In the genomic region with DNA sequence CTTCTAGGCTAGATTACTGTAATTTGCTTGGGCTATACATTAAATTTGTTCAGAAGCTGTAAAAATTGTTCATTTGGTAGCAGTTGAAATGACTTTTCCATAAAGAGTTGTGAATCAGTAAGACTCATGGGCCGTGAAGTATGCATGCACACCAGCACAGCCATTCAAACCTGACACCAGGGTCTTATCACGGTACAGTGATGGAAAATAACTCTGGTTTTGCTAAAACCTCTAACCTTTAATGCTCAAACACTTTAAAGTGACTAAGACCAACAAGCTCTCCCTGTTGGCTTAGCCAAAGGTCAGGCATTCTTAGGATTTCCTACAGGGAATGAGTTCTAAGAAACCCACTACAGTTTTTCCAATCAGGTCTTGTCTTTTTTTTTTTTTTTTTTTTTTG, we compare ENCODE assay signal across 23 cellular contexts. TPM values are rescaled to one million over a fixed set of nuclear protein-coding genes. Genes with fewer than 3 reads are reported as not detected.
A peak's percentile ranks its signal among the peaks of the same experiment; 100 is the strongest.
DNase-seq lines count a peak whose midpoint lies in the region; ATAC-seq lines count a peak whose summit lies in the region.
"Had no signal": no experiment of that assay in that cellular context is flagged by ENCODE, and none has a peak within 500 bp of the region (broad histone marks: within the 10 kb centered on the region; RNA-seq: fewer than 3 reads in every experiment).

No MANE protein-coding gene starts in this region.

- no peak overlapping the region for H4K91ac ChIP-seq in mesenchymal stem cell (ENCODE audit: low read length)

- H3K18ac ChIP-seq in mesenchymal stem cell (ENCODE audit: low read depth in 1 of 2, low read length in 2 of 2) = no peak overlapping the region

- H3K4me2 ChIP-seq in mesenchymal stem cell (ENCODE audit: low read length, poor library complexity, severe bottlenecking) = no peak overlapping the region
- H3K4me2 ChIP-seq: BLaER1 had no signal

- H2BK12ac ChIP-seq in mesenchymal stem cell (ENCODE audit: low read length in 2 of 2) = no peak overlapping the region

- H3K9ac ChIP-seq in mesenchymal stem cell (ENCODE audit: low read length) = no peak overlapping the region
- H3K9ac ChIP-seq: BLaER1 had no signal

- no peak overlapping the region for H2AFZ ChIP-seq in mesenchymal stem cell (ENCODE audit: low read depth, low read length)

- no peak overlapping the region for H3K4ac ChIP-seq in mesenchymal stem cell (ENCODE audit: low read depth in 1 of 2, low read length in 2 of 2)

- peaks cover 20% of the 10 kb centered on the region for H3K4me1 ChIP-seq in mesenchymal stem cell (ENCODE audit: control insufficient read depth, insufficient read depth, low read depth, low read length)

- H3K36me3 Mint-ChIP-seq in activated T-helper 17 cell treated with anti-CD3 and anti-CD28 coated beads, Interleukin-2, amount 50 U/mL, for 72 hours (ENCODE audit: low read depth) = peaks cover 60% of the 10 kb centered on the region

- H2AK5ac ChIP-seq in mesenchymal stem cell (ENCODE audit: low read length, severe bottlenecking) = no peak overlapping the region

- peak; percentile 89 for ATAC-seq in stimulated activated naive CD8-positive, alpha-beta T cell treated with anti-CD3 and anti-CD28 coated beads, Interleukin-15, Interleukin-2, amounts not matched to agents 100 U/mL and 50 U/mL, for 24 hours
- no peak for ATAC-seq in stimulated activated naive CD8-positive, alpha-beta T cell treated with anti-CD3 and anti-CD28 coated beads, Interleukin-15, amount 100 ng/mL, for 72 hours
- peak; percentile 59 for ATAC-seq in activated T-helper 17 cell treated with anti-CD3 and anti-CD28 coated beads, Interleukin-2, amount 50 U/mL, for 72 hours (replicated peaks)
- ATAC-seq in HG03457 (IDR thresholded peaks at IDR 0.05; ENCODE audit: unreplicated experiment) = no peak
- ATAC-seq: K562 had no signal

- H2BK15ac ChIP-seq in mesenchymal stem cell (ENCODE audit: low read depth, poor library complexity, severe bottlenecking) = no peak overlapping the region

- DNase-seq in stimulated activated naive CD8-positive, alpha-beta T cell treated with anti-CD3 and anti-CD28 coated beads, Interleukin-15, Interleukin-2, amounts not matched to agents 100 U/mL and 50 U/mL, for 24 hours = peak; percentile 19
- no peak for DNase-seq in stimulated activated naive CD8-positive, alpha-beta T cell treated with anti-CD3 and anti-CD28 coated beads, Interleukin-15, amount 100 ng/mL, for 72 hours
- DNase-seq in mesenchymal stem cell (peak; percentile 34), amniotic stem cell (lab: John Stamatoyannopoulos, UW) (no peak)
- no peak for DNase-seq in stimulated activated CD4-positive, alpha-beta T cell treated with anti-CD3 and anti-CD28 coated beads, Interleukin-4, amount 100 ng/mL, for 24 hours
- DNase-seq: ACHN; CD4-positive, alpha-beta T cell; COR-L47; DMS79; H7; HFFc6; NCI-H1092 treated with DMSO at 0.1 percent for 48 hours; NCI-H1436 treated with DMSO at 0.1 percent for 48 hours; NCI-H1930; NCI-H345; NCI-H524; NCI-H774; NK-92 treated with Interleukin-12 subunit alpha and Interleukin-12 subunit beta, amount 100 ng/mL, for 24 hours; SIG-M5 had no signal

- no peaks in the 10 kb centered on the region for H3K27me3 Mint-ChIP-seq in stimulated activated naive CD8-positive, alpha-beta T cell treated with anti-CD3 and anti-CD28 coated beads, Interleukin-15, amount 100 ng/mL, for 72 hours
- H3K27me3 Mint-ChIP-seq in activated T-helper 17 cell treated with anti-CD3 and anti-CD28 coated beads, Interleukin-2, amount 50 U/mL, for 72 hours = no peaks in the 10 kb centered on the region
- H3K27me3 Mint-ChIP-seq: CD4-positive, alpha-beta T cell had no signal

- no peaks in the 10 kb centered on the region for H3K27me3 ChIP-seq in mesenchymal stem cell (ENCODE audit: control insufficient read depth in 1 of 2, insufficient read depth in 1 of 2, low read length in 2 of 2)
- H3K27me3 ChIP-seq: BLaER1 had no signal

- no peak overlapping the region for H3K23ac ChIP-seq in mesenchymal stem cell (ENCODE audit: low read length in 2 of 2)

- WGBS in mesenchymal stem cell = 83% methylated on average over 2 of the region's 2 CpGs

- no peak overlapping the region for H3K4me3 Mint-ChIP-seq in stimulated activated naive CD8-positive, alpha-beta T cell treated with anti-CD3 and anti-CD28 coated beads, Interleukin-15, amount 100 ng/mL, for 72 hours
- no peak overlapping the region for H3K4me3 Mint-ChIP-seq in activated T-helper 17 cell treated with anti-CD3 and anti-CD28 coated beads, Interleukin-2, amount 50 U/mL, for 72 hours
- H3K4me3 Mint-ChIP-seq: CD4-positive, alpha-beta T cell; HFFc6 had no signal

- no peak overlapping the region for H3K14ac ChIP-seq in mesenchymal stem cell (ENCODE audit: low read length in 2 of 2)

- H3K27ac ChIP-seq in mesenchymal stem cell (ENCODE audit: low read length, poor library complexity, severe bottlenecking) = peak overlapping the region; percentile 57
- H3K27ac ChIP-seq: BLaER1 had no signal

- no peak overlapping the region for H4K8ac ChIP-seq in mesenchymal stem cell (ENCODE audit: low read length)

- H3K9me3 ChIP-seq in mesenchymal stem cell (ENCODE audit: control insufficient read depth, low read length) = no peaks in the 10 kb centered on the region
- H3K9me3 ChIP-seq: BLaER1 had no signal

- peaks cover 8 to 26% of the 10 kb centered on the region in 2 experiments for H3K36me3 ChIP-seq in mesenchymal stem cell (ENCODE audit: control insufficient read depth in 1 of 2, insufficient read depth in 2 of 2, low read depth in 1 of 2, low read length in 2 of 2)

- peaks cover 9% of the 10 kb centered on the region for H3K79me1 ChIP-seq in mesenchymal stem cell (replicated peaks; ENCODE audit: low read length, poor library complexity, severe bottlenecking)

- no peak overlapping the region for H3K4me3 ChIP-seq in mesenchymal stem cell (ENCODE audit: insufficient read depth in 1 of 2, low read depth in 1 of 2, low read length in 2 of 2)
- H3K4me3 ChIP-seq: BLaER1, K562 had no signal

- peaks cover 22% of the 10 kb centered on the region for H3K4me1 Mint-ChIP-seq in stimulated activated naive CD8-positive, alpha-beta T cell treated with anti-CD3 and anti-CD28 coated beads, Interleukin-15, amount 100 ng/mL, for 72 hours
- peaks cover 11% of the 10 kb centered on the region for H3K4me1 Mint-ChIP-seq in activated T-helper 17 cell treated with anti-CD3 and anti-CD28 coated beads, Interleukin-2, amount 50 U/mL, for 72 hours

- H2BK120ac ChIP-seq in mesenchymal stem cell (ENCODE audit: low read depth, low read length) = no peak overlapping the region

- no peak overlapping the region for H2BK5ac ChIP-seq in mesenchymal stem cell (ENCODE audit: low read depth, low read length, poor library complexity, severe bottlenecking)

- H3K9me3 Mint-ChIP-seq in stimulated activated naive CD8-positive, alpha-beta T cell treated with anti-CD3 and anti-CD28 coated beads, Interleukin-15, amount 100 ng/mL, for 72 hours = no peaks in the 10 kb centered on the region
- no peaks in the 10 kb centered on the region for H3K9me3 Mint-ChIP-seq in activated T-helper 17 cell treated with anti-CD3 and anti-CD28 coated beads, Interleukin-2, amount 50 U/mL, for 72 hours
- H3K9me3 Mint-ChIP-seq: CD4-positive, alpha-beta T cell; HFFc6 had no signal

- no peak overlapping the region for H3K27ac Mint-ChIP-seq in stimulated activated naive CD8-positive, alpha-beta T cell treated with anti-CD3 and anti-CD28 coated beads, Interleukin-15, amount 100 ng/mL, for 72 hours
- no peak overlapping the region for H3K27ac Mint-ChIP-seq in activated T-helper 17 cell treated with anti-CD3 and anti-CD28 coated beads, Interleukin-2, amount 50 U/mL, for 72 hours
- H3K27ac Mint-ChIP-seq: CD4-positive, alpha-beta T cell; HFFc6 had no signal

RNA-seq across cellular contexts. Expression of gene ARL3, which starts 11.5 kb away (rescaled TPM):
- 10 to 100 TPM; 14.3 to 14.7 TPM for total RNA-seq in activated T-helper 17 cell treated with anti-CD3 and anti-CD28 coated beads, Interleukin-2, amount 50 U/mL, for 72 hours
- 24.6 TPM for polyA plus RNA-seq in mesenchymal stem cell (2013, experiment 1 of 2)
- polyA plus RNA-seq in mesenchymal stem cell (2013, experiment 2 of 2) = 25.9 TPM

RNA-seq across cellular contexts. Expression of gene SFXN2, which starts 11.7 kb away (rescaled TPM):
- 10 to 100 TPM; 18.0 to 28.0 TPM for total RNA-seq in activated T-helper 17 cell treated with anti-CD3 and anti-CD28 coated beads, Interleukin-2, amount 50 U/mL, for 72 hours
- polyA plus RNA-seq in mesenchymal stem cell (2013, experiment 1 of 2) = 3.8 TPM
- polyA plus RNA-seq in mesenchymal stem cell (2013, experiment 2 of 2) = 3.7 TPM

RNA-seq across cellular contexts. Expression of gene WBP1L, which starts 41.0 kb away (rescaled TPM):
- total RNA-seq in activated T-helper 17 cell treated with anti-CD3 and anti-CD28 coated beads, Interleukin-2, amount 50 U/mL, for 72 hours = 10 to 100 TPM; 18.4 to 24.8 TPM
- polyA plus RNA-seq in mesenchymal stem cell (2013, experiment 1 of 2) = 59.1 TPM
- polyA plus RNA-seq in mesenchymal stem cell (2013, experiment 2 of 2) = 58.7 TPM

RNA-seq across cellular contexts. Expression of gene TRIM8, which starts 58.5 kb away (rescaled TPM):
- total RNA-seq in activated T-helper 17 cell treated with anti-CD3 and anti-CD28 coated beads, Interleukin-2, amount 50 U/mL, for 72 hours = 10 to 100 TPM; 60.0 to 73.9 TPM
- 113 TPM for polyA plus RNA-seq in mesenchymal stem cell (2013, experiment 1 of 2)
- 115 TPM for polyA plus RNA-seq in mesenchymal stem cell (2013, experiment 2 of 2)

Comparison
In these comparisons a context has a peak if more than half of its experiments do, and no peak if none do; other contexts are left out.
1. ATAC-seq: peak in stimulated activated naive CD8-positive, alpha-beta T cell treated with anti-CD3 and anti-CD28 coated beads, Interleukin-15, Interleukin-2, amounts not matched to agents 100 U/mL and 50 U/mL, for 24 hours (single experiment) and activated T-helper 17 cell treated with anti-CD3 and anti-CD28 coated beads, Interleukin-2, amount 50 U/mL, for 72 hours (single experiment); none in stimulated activated naive CD8-positive, alpha-beta T cell treated with anti-CD3 and anti-CD28 coated beads, Interleukin-15, amount 100 ng/mL, for 72 hours (single experiment) and HG03457 (single experiment).
2. DNase-seq: peak in stimulated activated naive CD8-positive, alpha-beta T cell treated with anti-CD3 and anti-CD28 coated beads, Interleukin-15, Interleukin-2, amounts not matched to agents 100 U/mL and 50 U/mL, for 24 hours (single experiment) and mesenchymal stem cell (single experiment); none in stimulated activated naive CD8-positive, alpha-beta T cell treated with anti-CD3 and anti-CD28 coated beads, Interleukin-15, amount 100 ng/mL, for 72 hours (0 of 2), stimulated activated CD4-positive, alpha-beta T cell treated with anti-CD3 and anti-CD28 coated beads, Interleukin-4, amount 100 ng/mL, for 24 hours (single experiment) and amniotic stem cell (single experiment).